15 cellular contexts compared by ENCODE assay signal in genomic region chr2:130807659-130808385, GRCh38. TPM values are rescaled to one million over a fixed set of nuclear protein-coding genes. Genes with fewer than 3 reads are reported as not detected.
DNase-seq lines count a peak whose midpoint lies in the region; ATAC-seq, FAIRE-seq and TF ChIP-seq lines count a peak whose summit lies in the region.
"Had no signal": no experiment of that assay in that cellular context is flagged by ENCODE, and none has a peak within 500 bp of the region (broad histone marks: within the 10 kb centered on the region; RNA-seq: fewer than 3 reads in every experiment).

No MANE protein-coding gene starts in this region.

- peaks cover 32% of the 10 kb centered on the region for H3K4me1 ChIP-seq in BLaER1
- H3K4me1 ChIP-seq in mucosa of descending colon (ENCODE audit: low read depth): peaks cover 8% of the 10 kb centered on the region

- H3K27ac ChIP-seq in BLaER1: 0 out of 2 replicates have a peak overlapping the region, but pooled peaks have one; percentile 19
- H3K27ac ChIP-seq: KMS-11 had no signal

- DNase-seq in KBM-7 (peak; percentile 27), RCC 7860 (ENCODE audit: low spot score) (peak; percentile 18), mucosa of descending colon (peak in 2 of 3 donors; percentile 88 to 91), D721Med (ENCODE audit: insufficient read length, low spot score) (no peak), NCI-H2081 treated with DMSO at 0.1 percent for 48 hours (lab: John Stamatoyannopoulos, UW) (no peak)
- DNase-seq in stimulated activated CD4-positive, alpha-beta T cell treated with anti-CD3 and anti-CD28 coated beads, Interleukin-1b, Interleukin-23, amount 100 ng/mL, for 48 hours: no peak
- DNase-seq: activated T-cell treated with anti-CD3 and anti-CD28 coated beads, Interleukin-2, amount 50 U/mL, for 48 hours; AML-193; endodermal cell; stimulated activated CD8-positive, alpha-beta memory T cell treated with anti-CD3 and anti-CD28 coated beads, Interleukin-4, amount 100 ng/mL, for 48 hours had no signal

- FAIRE-seq in RCC 7860 (lab: Jason Lieb, UNC) (no peak), D721Med (lab: Jason Lieb, UNC) (no peak)

- no peaks in the 10 kb centered on the region for H4K20me1 ChIP-seq in BLaER1

- ATAC-seq in mucosa of descending colon (peak; percentile 95), GM19455 (IDR thresholded peaks at IDR 0.05; ENCODE audit: unreplicated experiment) (no peak)
- ATAC-seq: SK-N-SH treated with all-trans-retinoic acid at 6 μM for 48 hours had no signal

- H3K9me3 ChIP-seq in BLaER1: peaks cover 4% of the 10 kb centered on the region
- no peaks in the 10 kb centered on the region for H3K9me3 ChIP-seq in mucosa of descending colon

- H3K9ac ChIP-seq in BLaER1: no peak overlapping the region
- H3K9ac ChIP-seq: KMS-11 had no signal

- TF ChIP-seq CTCF in mucosa of descending colon (IDR thresholded peaks at IDR 0.05) (no peak), D721Med (IDR thresholded peaks at IDR 0.05; ENCODE audit: insufficient read depth, missing control alignments) (no peak)

- H3K4me2 ChIP-seq in BLaER1: peak overlapping the region; percentile 70
- H3K4me2 ChIP-seq: KMS-11 had no signal

- in situ Hi-C loops in KBM-7 (cut with MboI; ENCODE audit: low pct_unique_long_range_greater_than_20kb, low sequenced_read_pairs): no loop called here

- intact Hi-C loops in mucosa of descending colon (cut with DNase I, micrococcal nuclease): no loop called here

- no peak overlapping the region for H3K4me3 ChIP-seq in BLaER1
- no peak overlapping the region for H3K4me3 ChIP-seq in mucosa of descending colon
- H3K4me3 ChIP-seq: lung had no signal

- no peaks in the 10 kb centered on the region for H3K36me3 ChIP-seq in BLaER1
- H3K36me3 ChIP-seq in mucosa of descending colon (ENCODE audit: low read depth): no peaks in the 10 kb centered on the region

- no peaks in the 10 kb centered on the region for H3K27me3 ChIP-seq in BLaER1

RNA-seq across cellular contexts. Expression of gene ARHGEF4, which starts 28.9 kb away (rescaled TPM):
- 10 to 100 TPM in 1 of 3 donors, 1 to 10 TPM in 1, under 1 TPM in 1; 0.94 to 14.0 (median 1.5) TPM for total RNA-seq in mucosa of descending colon

RNA-seq across cellular contexts. Expression of gene AMER3, which starts 52.5 kb away (rescaled TPM):
- under 1 TPM; 0.16 to 0.55 (median 0.52) TPM for total RNA-seq in mucosa of descending colon

Comparison
In these comparisons a context has a peak if more than half of its experiments do, and no peak if none do; other contexts are left out.
1. DNase-seq: peak in KBM-7 (single experiment), RCC 7860 (single experiment) and mucosa of descending colon (2 of 3); none in D721Med (single experiment), stimulated activated CD4-positive, alpha-beta T cell treated with anti-CD3 and anti-CD28 coated beads, Interleukin-1b, Interleukin-23, amount 100 ng/mL, for 48 hours (single experiment) and NCI-H2081 treated with DMSO at 0.1 percent for 48 hours (single experiment).